In the genomic region with DNA sequence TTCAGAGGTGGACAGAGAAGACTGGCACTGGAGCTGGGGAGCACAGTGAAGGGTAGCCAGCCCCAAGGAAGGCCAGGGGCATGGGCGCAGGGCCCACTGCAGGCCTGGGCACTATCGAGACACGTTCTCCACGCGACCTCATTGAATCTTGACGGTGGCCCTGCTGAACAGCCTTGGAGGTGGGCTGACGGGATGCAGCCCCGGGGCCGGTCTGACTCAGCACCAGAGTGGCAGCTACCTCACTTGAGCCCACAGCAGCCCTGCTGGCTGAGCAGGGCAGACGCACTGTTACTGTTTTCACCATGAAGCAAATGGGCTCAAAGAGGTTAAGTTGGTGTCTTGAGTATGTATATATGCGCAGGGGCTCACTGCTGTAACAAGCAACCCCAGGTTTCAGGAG, we compare ENCODE assay signal across 31 cellular contexts.
A peak's percentile ranks its signal among the peaks of the same experiment; 100 is the strongest.
DNase-seq lines count a peak whose midpoint lies in the region; ATAC-seq, FAIRE-seq and TF ChIP-seq lines count a peak whose summit lies in the region.
"Had no signal": no experiment of that assay in that cellular context is flagged by ENCODE, and none has a peak within 500 bp of the region (broad histone marks: within the 10 kb centered on the region; RNA-seq: fewer than 3 reads in every experiment).

No MANE protein-coding gene starts in this region.

- no peaks in the 10 kb centered on the region for H3K9me3 Mint-ChIP-seq in activated CD4-positive, alpha-beta T cell treated with anti-CD3 and anti-CD28 coated beads, Interleukin-2, amount 10 ng/mL, durations not matched to agents 7 days and 5 days
- H3K9me3 Mint-ChIP-seq: activated naive CD4-positive, alpha-beta T cell treated with anti-CD3 and anti-CD28 coated beads, Interleukin-2, amount 50 U/mL, for 24 hours; activated T-helper 2 cell treated with anti-CD3 and anti-CD28 coated beads, Interferon-gamma antibody, Interleukin-2, Interleukin-4, amounts not matched to agents 10 μg/mL and 5 μg/mL and 100 μg/mL, durations not matched to agents 14 hours and 24 hours and 36 hours; IgD-negative memory B cell; memory B cell; stimulated activated effector memory CD8-positive, alpha-beta T cell treated with anti-CD3 and anti-CD28 coated beads, Interleukin-12 subunit alpha, Interleukin-12 subunit beta, amount 100 ng/mL, for 72 hours had no signal

- H3K4me3 ChIP-seq in A549 = no peak overlapping the region
- no peak overlapping the region for H3K4me3 ChIP-seq in NB4 (ENCODE audit: low read depth, low read length)
- no peak overlapping the region for H3K4me3 ChIP-seq in esophagus muscularis mucosa
- no peak overlapping the region for H3K4me3 ChIP-seq in muscle layer of duodenum (ENCODE audit: low read depth in 1 of 2, low read length in 2 of 2)
- no peak overlapping the region for H3K4me3 ChIP-seq in GM23248
- H3K4me3 ChIP-seq: left lung, psoas muscle, upper lobe of left lung had no signal

- H2AFZ ChIP-seq in GM23248 = no peak overlapping the region

- H3F3A ChIP-seq in GM23248 (ENCODE audit: insufficient read depth) = no peaks in the 10 kb centered on the region

- no peak overlapping the region for H3K9ac ChIP-seq in GM23248

- TF ChIP-seq RAD21 in A549 (conservative IDR thresholded peaks at IDR 0.05 in 1 of 2, IDR thresholded peaks at IDR 0.05 in 1 of 2) = no peak

- no peaks in the 10 kb centered on the region for H3K4me1 ChIP-seq in A549
- H3K4me1 ChIP-seq in esophagus muscularis mucosa = peaks cover 2 to 58% (median 52%) of the 10 kb centered on the region in 4 donors
- H3K4me1 ChIP-seq in muscle layer of duodenum (ENCODE audit: control insufficient read depth in 1 of 2, insufficient read depth in 2 of 2, low read length in 2 of 2) = peaks cover 9 to 42% of the 10 kb centered on the region in 2 donors
- no peaks in the 10 kb centered on the region for H3K4me1 ChIP-seq in GM23248 (ENCODE audit: insufficient read depth)
- H3K4me1 ChIP-seq: left lung, psoas muscle, upper lobe of left lung had no signal

- no peaks in the 10 kb centered on the region for H3K27me3 ChIP-seq in esophagus muscularis mucosa
- H3K27me3 ChIP-seq in muscle layer of duodenum (ENCODE audit: low read depth, low read length) = no peaks in the 10 kb centered on the region
- peaks cover 36% of the 10 kb centered on the region for H3K27me3 ChIP-seq in GM23248 (replicated peaks; ENCODE audit: insufficient read depth)
- H3K27me3 ChIP-seq: upper lobe of left lung had no signal

- H3K36me3 Mint-ChIP-seq in activated CD4-positive, alpha-beta T cell treated with anti-CD3 and anti-CD28 coated beads, Interleukin-2, amount 10 ng/mL, durations not matched to agents 7 days and 5 days (ENCODE audit: low read depth) = no peaks in the 10 kb centered on the region
- H3K36me3 Mint-ChIP-seq: activated naive CD4-positive, alpha-beta T cell treated with anti-CD3 and anti-CD28 coated beads, Interleukin-2, amount 50 U/mL, for 24 hours; brain; IgD-negative memory B cell; memory B cell; naive B cell; stimulated activated effector memory CD8-positive, alpha-beta T cell treated with anti-CD3 and anti-CD28 coated beads, Interleukin-12 subunit alpha, Interleukin-12 subunit beta, amount 100 ng/mL, for 72 hours had no signal

- POLR2A ChIA-PET in A549 (lab: Yijun Ruan, JAX) = no interaction called here
- POLR2A ChIA-PET in activated CD4-positive, alpha-beta T cell treated with anti-CD3 and anti-CD28 coated beads, Interleukin-2, amount 10 ng/mL, durations not matched to agents 7 days and 5 days (lab: Charles Lee) = no interaction called here

- H3K36me3 ChIP-seq in esophagus muscularis mucosa = no peaks in the 10 kb centered on the region
- H3K36me3 ChIP-seq in muscle layer of duodenum (ENCODE audit: control insufficient read depth in 1 of 2, insufficient read depth in 2 of 2, low read length in 2 of 2) = no peaks in the 10 kb centered on the region
- H3K36me3 ChIP-seq in GM23248 (ENCODE audit: low read depth) = no peaks in the 10 kb centered on the region
- H3K36me3 ChIP-seq: left lung, upper lobe of left lung had no signal

- intact Hi-C loops in esophagus muscularis mucosa (cut with DNase I) = no loop called here

- TF ChIP-seq EP300 in A549 (IDR thresholded peaks at IDR 0.05) = no peak
- no peak for TF ChIP-seq EP300 in esophagus muscularis mucosa (IDR thresholded peaks at IDR 0.05)

- H3K9me3 ChIP-seq in A549 (no peaks in the 10 kb centered on the region), esophagus muscularis mucosa (no peaks in the 10 kb centered on the region), muscle layer of duodenum (ENCODE audit: control insufficient read depth in 1 of 2, low read length in 2 of 2) (no peaks in the 10 kb centered on the region), GM23248 (ENCODE audit: low read depth) (no peaks in the 10 kb centered on the region)
- H3K9me3 ChIP-seq: left lung, psoas muscle, upper lobe of left lung had no signal

- no peaks in the 10 kb centered on the region for H3K9me2 ChIP-seq in GM23248 (ENCODE audit: insufficient read depth)

- no peak overlapping the region for H3K27ac ChIP-seq in A549
- H3K27ac ChIP-seq in esophagus muscularis mucosa (replicated peaks in 1 of 4) = peak overlapping the region; percentile 85 to 89 (median 88)
- peak overlapping the region; percentile 49 for H3K27ac ChIP-seq in muscle layer of duodenum (ENCODE audit: low read length)
- H3K27ac ChIP-seq in GM23248 = no peak overlapping the region
- H3K27ac ChIP-seq: C4-2B, left lung, psoas muscle, upper lobe of left lung had no signal

- CTCF ChIA-PET in A549 (lab: Yijun Ruan, JAX) = no interaction called here
- CTCF ChIA-PET in activated CD4-positive, alpha-beta T cell treated with anti-CD3 and anti-CD28 coated beads, Interleukin-2, amount 10 ng/mL, durations not matched to agents 7 days and 5 days (lab: Charles Lee) = no interaction called here

- no peaks in the 10 kb centered on the region for H4K20me1 ChIP-seq in GM23248 (ENCODE audit: insufficient read depth)

- H3K27ac Mint-ChIP-seq in activated CD4-positive, alpha-beta T cell treated with anti-CD3 and anti-CD28 coated beads, Interleukin-2, amount 10 ng/mL, durations not matched to agents 7 days and 5 days = no peak overlapping the region
- H3K27ac Mint-ChIP-seq: activated CD4-positive, alpha-beta T cell treated with anti-CD3 and anti-CD28 coated beads for 36 hours; activated naive CD4-positive, alpha-beta T cell treated with anti-CD3 and anti-CD28 coated beads, Interleukin-2, amount 50 U/mL, for 24 hours; activated T-helper 2 cell treated with anti-CD3 and anti-CD28 coated beads, Interferon-gamma antibody, Interleukin-2, Interleukin-4, amounts not matched to agents 10 μg/mL and 5 μg/mL and 100 μg/mL, durations not matched to agents 14 hours and 24 hours and 36 hours; brain; IgD-negative memory B cell; memory B cell; naive B cell; stimulated activated effector memory CD8-positive, alpha-beta T cell treated with anti-CD3 and anti-CD28 coated beads, Interleukin-12 subunit alpha, Interleukin-12 subunit beta, amount 100 ng/mL, for 72 hours had no signal

- in situ Hi-C loops in GM23248 (cut with MboI) = no loop called here

- H3K27me3 Mint-ChIP-seq in activated CD4-positive, alpha-beta T cell treated with anti-CD3 and anti-CD28 coated beads, Interleukin-2, amount 10 ng/mL, durations not matched to agents 7 days and 5 days = no peaks in the 10 kb centered on the region
- H3K27me3 Mint-ChIP-seq: activated CD4-positive, alpha-beta T cell treated with anti-CD3 and anti-CD28 coated beads for 36 hours had no signal

- no peak overlapping the region for H3K4me3 Mint-ChIP-seq in activated CD4-positive, alpha-beta T cell treated with anti-CD3 and anti-CD28 coated beads, Interleukin-2, amount 10 ng/mL, durations not matched to agents 7 days and 5 days
- H3K4me3 Mint-ChIP-seq: activated CD4-positive, alpha-beta T cell treated with anti-CD3 and anti-CD28 coated beads for 36 hours; activated naive CD4-positive, alpha-beta T cell treated with anti-CD3 and anti-CD28 coated beads, Interleukin-2, amount 50 U/mL, for 24 hours; brain; memory B cell; naive B cell; stimulated activated effector memory CD8-positive, alpha-beta T cell treated with anti-CD3 and anti-CD28 coated beads, Interleukin-12 subunit alpha, Interleukin-12 subunit beta, amount 100 ng/mL, for 72 hours had no signal

- no peak for DNase-seq in A549 (ENCODE audit: low read depth in 1 of 2, low spot score in 1 of 2)
- peak; percentile 7 for DNase-seq in NB4 (ENCODE audit: low read depth)
- no peak for DNase-seq in esophagus muscularis mucosa (ENCODE audit: extremely low spot score)
- DNase-seq in activated CD4-positive, alpha-beta T cell treated with anti-CD3 and anti-CD28 coated beads, Interleukin-2, amount 10 ng/mL, durations not matched to agents 7 days and 5 days = no peak
- no peak for DNase-seq in GM23248
- DNase-seq in activated effector memory CD4-positive, alpha-beta T cell treated with Interleukin-2 at 50 U/mL for 16 hours = no peak
- DNase-seq: 8988T; activated CD4-positive, alpha-beta T cell treated with anti-CD3 and anti-CD28 coated beads for 36 hours; activated CD8-positive, alpha-beta memory T cell treated with anti-CD3 and anti-CD28 coated beads for 24 hours; activated T-cell treated with anti-CD3 and anti-CD28 coated beads for 4 hours; amniotic stem cell; COR-L47; naive B cell; NCI-H1048; NCI-H1694; NCI-H748 treated with DMSO at 0.1 percent for 48 hours; nucleus accumbens; psoas muscle; substantia nigra had no signal

- no peaks in the 10 kb centered on the region for H3K4me1 Mint-ChIP-seq in activated CD4-positive, alpha-beta T cell treated with anti-CD3 and anti-CD28 coated beads, Interleukin-2, amount 10 ng/mL, durations not matched to agents 7 days and 5 days
- H3K4me1 Mint-ChIP-seq: activated CD4-positive, alpha-beta T cell treated with anti-CD3 and anti-CD28 coated beads for 36 hours; activated naive CD4-positive, alpha-beta T cell treated with anti-CD3 and anti-CD28 coated beads, Interleukin-2, amount 50 U/mL, for 24 hours; IgD-negative memory B cell; memory B cell; naive B cell; stimulated activated effector memory CD8-positive, alpha-beta T cell treated with anti-CD3 and anti-CD28 coated beads, Interleukin-12 subunit alpha, Interleukin-12 subunit beta, amount 100 ng/mL, for 72 hours had no signal

- no peak for FAIRE-seq in A549 (lab: Jason Lieb, UNC)

- TF ChIP-seq POLR2A in A549 (IDR thresholded peaks at IDR 0.05; ENCODE audit: low read length) (no peak), NB4 (IDR thresholded peaks at IDR 0.05; ENCODE audit: extremely low read depth, insufficient read length) (no peak), esophagus muscularis mucosa (IDR thresholded peaks at IDR 0.05; ENCODE audit: low read depth) (no peak)

- no peak for TF ChIP-seq CTCF in A549 (IDR thresholded peaks at IDR 0.05)
- TF ChIP-seq CTCF in NB4 (IDR thresholded peaks at IDR 0.05; ENCODE audit: low read depth, low read length) = no peak
- TF ChIP-seq CTCF in esophagus muscularis mucosa (IDR thresholded peaks at IDR 0.05) = no peak

- H3K79me2 ChIP-seq in GM23248 (ENCODE audit: insufficient read depth) = no peaks in the 10 kb centered on the region

- H3K4me2 ChIP-seq in A549 = no peak overlapping the region
- H3K4me2 ChIP-seq in GM23248 (ENCODE audit: unreplicated experiment) = no peak overlapping the region

- peak; percentile 23 to 36; a peak in 3 of 6 replicates for ATAC-seq in A549
- ATAC-seq in HG03159 (IDR thresholded peaks at IDR 0.05; ENCODE audit: unreplicated experiment) = no peak
- ATAC-seq: activated CD4-positive, alpha-beta T cell treated with anti-CD3 and anti-CD28 coated beads for 36 hours; left lung; Panc1; psoas muscle; stimulated activated effector memory CD8-positive, alpha-beta T cell treated with anti-CD3 and anti-CD28 coated beads, Interleukin-12 subunit alpha, Interleukin-12 subunit beta, amount 100 ng/mL, for 72 hours had no signal

- WGBS in A549 (ENCODE audit: missing lambda C conversion rate) = 27% methylated on average over 8 of the region's 11 CpGs
- WGBS in esophagus muscularis mucosa = 94% methylated on average over 3 of the region's 11 CpGs
- WGBS in GM23248 (ENCODE audit: low coverage in 1 of 2, low lambda C conversion rate in 2 of 2, missing lambda C conversion rate in 2 of 2), 2 experiments = 88 to 93% methylated on average over 8 to 11 of the region's 11 CpGs

Comparison
In these comparisons a context has a peak if more than half of its experiments do, and no peak if none do; other contexts are left out.
1. H3K27ac ChIP-seq: peak in esophagus muscularis mucosa (4 of 4) and muscle layer of duodenum (single experiment); none in A549 (0 of 2) and GM23248 (single experiment).